Comparison of ENCODE assay signal across 12 cellular contexts in the genomic region with DNA sequence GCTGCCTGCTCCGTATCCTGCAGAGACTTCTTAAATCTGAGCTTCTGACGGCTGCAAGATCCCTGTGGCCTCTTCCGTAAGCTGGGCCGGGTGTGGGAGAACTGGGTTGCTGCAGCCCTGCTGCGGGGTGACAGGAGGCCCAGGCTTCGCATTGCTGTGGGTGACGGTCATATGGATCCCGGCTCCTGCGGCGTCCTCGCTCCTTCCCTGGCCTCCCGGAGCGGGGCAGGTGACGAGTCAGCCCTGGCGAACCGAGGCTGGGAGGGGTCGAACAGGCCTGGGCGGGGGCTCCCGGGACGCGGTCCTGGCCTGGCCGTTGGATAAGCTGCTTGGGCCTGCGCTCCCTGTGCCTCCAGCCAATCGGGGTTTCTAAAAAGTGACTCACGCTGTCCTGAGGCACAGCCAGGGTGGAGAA. TPM values are rescaled to one million over a fixed set of nuclear protein-coding genes. Genes with fewer than 3 reads are reported as not detected.
A peak's percentile ranks its signal among the peaks of the same experiment; 100 is the strongest.
DNase-seq lines count a peak whose midpoint lies in the region; ATAC-seq and TF ChIP-seq lines count a peak whose summit lies in the region.
"Had no signal": no experiment of that assay in that cellular context is flagged by ENCODE, and none has a peak within 500 bp of the region (broad histone marks: within the 10 kb centered on the region; RNA-seq: fewer than 3 reads in every experiment).

No MANE protein-coding gene starts in this region.

- no peaks in the 10 kb centered on the region for H3K9me3 Mint-ChIP-seq in chondrocyte (ENCODE audit: low read depth)
- H3K9me3 Mint-ChIP-seq in activated CD4-positive, alpha-beta T cell treated with anti-CD3 and anti-CD28 coated beads for 36 hours (ENCODE audit: low read depth) = no peaks in the 10 kb centered on the region
- H3K9me3 Mint-ChIP-seq: CD4-positive, alpha-beta T cell had no signal

- no peaks in the 10 kb centered on the region for H3K36me3 ChIP-seq in ES-I3 (ENCODE audit: insufficient read depth, low read length)
- H3K36me3 ChIP-seq in sigmoid colon = no peaks in the 10 kb centered on the region

- H3K27ac ChIP-seq in sigmoid colon (no peak overlapping the region), substantia nigra (ENCODE audit: low read depth, low read length, poor library complexity, severe bottlenecking) (no peak overlapping the region)

- TF ChIP-seq POLR2A in sigmoid colon (IDR thresholded peaks at IDR 0.05) = no peak

- peaks cover 0 to 7% (median 0%) of the 10 kb centered on the region in 3 donors for H3K27me3 ChIP-seq in sigmoid colon

- CTCF ChIA-PET in activated CD4-positive, alpha-beta T cell treated with anti-CD3 and anti-CD28 coated beads for 36 hours (lab: Charles Lee) = interaction anchor here (1.2 kb wide), 1 partner anchor 23 kb away, joined by 3 read pairs; no protein-coding TSS in a partner anchor

- H3K27ac Mint-ChIP-seq in chondrocyte (ENCODE audit: unreplicated experiment) = no peak overlapping the region
- H3K27ac Mint-ChIP-seq in activated CD4-positive, alpha-beta T cell treated with anti-CD3 and anti-CD28 coated beads for 36 hours = no peak overlapping the region
- H3K27ac Mint-ChIP-seq: CD4-positive, alpha-beta T cell had no signal

- no peak for TF ChIP-seq CTCF in chondrocyte (IDR thresholded peaks at IDR 0.05)
- TF ChIP-seq CTCF in sigmoid colon (IDR thresholded peaks at IDR 0.05) = no peak

- peak overlapping the region; percentile 42; the same call in 1 of the 2 replicates for H3K9ac ChIP-seq in ES-I3 (ENCODE audit: low read depth, low read length)

- ATAC-seq in GM21528 (IDR thresholded peaks at IDR 0.05; ENCODE audit: low FRiP score, unreplicated experiment) = no peak
- no peak for ATAC-seq in activated CD4-positive, alpha-beta T cell treated with anti-CD3 and anti-CD28 coated beads for 36 hours
- ATAC-seq: GM12878 had no signal

- H3K36me3 Mint-ChIP-seq in chondrocyte (ENCODE audit: low read depth) = no peaks in the 10 kb centered on the region
- H3K36me3 Mint-ChIP-seq in activated CD4-positive, alpha-beta T cell treated with anti-CD3 and anti-CD28 coated beads for 36 hours (ENCODE audit: low read depth) = no peaks in the 10 kb centered on the region

- no peak overlapping the region for H3K4me3 Mint-ChIP-seq in chondrocyte (ENCODE audit: unreplicated experiment)
- H3K4me3 Mint-ChIP-seq in activated CD4-positive, alpha-beta T cell treated with anti-CD3 and anti-CD28 coated beads for 36 hours = no peak overlapping the region
- H3K4me3 Mint-ChIP-seq: CD4-positive, alpha-beta T cell had no signal

- no peaks in the 10 kb centered on the region for H3K4me1 ChIP-seq in ES-I3 (ENCODE audit: insufficient read depth, low read length)
- H3K4me1 ChIP-seq in sigmoid colon = no peaks in the 10 kb centered on the region

- TF ChIP-seq EP300 in sigmoid colon (IDR thresholded peaks at IDR 0.05) = no peak

- peaks cover 5% of the 10 kb centered on the region for H3K4me1 Mint-ChIP-seq in chondrocyte (ENCODE audit: low read depth)
- H3K4me1 Mint-ChIP-seq in activated CD4-positive, alpha-beta T cell treated with anti-CD3 and anti-CD28 coated beads for 36 hours = peaks cover 8% of the 10 kb centered on the region

- WGBS in sigmoid colon, 2 donors = 69 to 87% methylated on average over 25 of the region's 25 CpGs

- POLR2A ChIA-PET in activated CD4-positive, alpha-beta T cell treated with anti-CD3 and anti-CD28 coated beads for 36 hours (lab: Charles Lee) = no interaction called here

- H3K4me3 ChIP-seq in sigmoid colon = peak overlapping the region in 3 of 4 donors; percentile 5 to 24 (median 16)
- H3K4me3 ChIP-seq: GM12878 had no signal

- DNase-seq in chondrocyte (ENCODE audit: low spot score) (peak; percentile 85), hepatic stellate cell (ENCODE audit: low spot score) (peak; percentile 13), sigmoid colon (peak; percentile 73), superior temporal gyrus (ENCODE audit: extremely low spot score) (no peak), substantia nigra (lab: John Stamatoyannopoulos, UW) (no peak)
- no peak for DNase-seq in activated CD4-positive, alpha-beta T cell treated with anti-CD3 and anti-CD28 coated beads for 36 hours
- DNase-seq: CD4-positive, alpha-beta T cell; central memory CD4-positive, alpha-beta T cell; T1000 had no signal

- peaks cover 18% of the 10 kb centered on the region for H3K27me3 Mint-ChIP-seq in chondrocyte (ENCODE audit: low read depth)
- peaks cover 2% of the 10 kb centered on the region for H3K27me3 Mint-ChIP-seq in activated CD4-positive, alpha-beta T cell treated with anti-CD3 and anti-CD28 coated beads for 36 hours
- H3K27me3 Mint-ChIP-seq: CD4-positive, alpha-beta T cell had no signal

- H3K9me3 ChIP-seq in ES-I3 (ENCODE audit: control insufficient read depth, insufficient read depth, low read length) (no peaks in the 10 kb centered on the region), sigmoid colon (no peaks in the 10 kb centered on the region)

- intact Hi-C loops in sigmoid colon (cut with DNase I) = no loop called here
- intact Hi-C loops in activated CD4-positive, alpha-beta T cell treated with anti-CD3 and anti-CD28 coated beads for 36 hours (cut with DNase I, micrococcal nuclease) = no loop called here

RNA-seq across cellular contexts. Expression of gene UBE2D1, which starts 7.8 kb away (rescaled TPM):
- total RNA-seq in chondrocyte = 12.7 to 13.0 TPM (median 12.7 TPM) in 3 replicates
- 10 to 100 TPM; 17.6 to 21.9 (median 20.3) TPM for total RNA-seq in sigmoid colon
- polyA plus RNA-seq in sigmoid colon = 10 to 100 TPM; 11.5 to 21.0 (median 19.2) TPM
- total RNA-seq in activated CD4-positive, alpha-beta T cell treated with anti-CD3 and anti-CD28 coated beads for 36 hours = 10 to 100 TPM; 12.7 to 15.3 TPM

RNA-seq across cellular contexts. Expression of gene CISD1, which starts 58.0 kb away (rescaled TPM):
- total RNA-seq in chondrocyte (22.6 to 37.7 TPM (median 25.5 TPM) in 3 replicates), sigmoid colon (10 to 100 TPM; 22.1 to 34.9 (median 25.9) TPM)
- polyA plus RNA-seq in sigmoid colon = 10 to 100 TPM; 31.2 to 56.6 (median 41.9) TPM
- 10 to 100 TPM; 29.9 to 49.2 TPM for total RNA-seq in activated CD4-positive, alpha-beta T cell treated with anti-CD3 and anti-CD28 coated beads for 36 hours

RNA-seq across cellular contexts. Expression of gene TFAM, which starts 58.2 kb away (rescaled TPM):
- total RNA-seq in chondrocyte (14.8 to 16.1 TPM (median 15.5 TPM) in 3 replicates), sigmoid colon (10 to 100 TPM; 10.8 to 27.1 (median 20.1) TPM)
- polyA plus RNA-seq in sigmoid colon = 10 to 100 TPM; 14.4 to 24.3 (median 22.2) TPM
- 100 to 1,000 TPM; 108 to 112 TPM for total RNA-seq in activated CD4-positive, alpha-beta T cell treated with anti-CD3 and anti-CD28 coated beads for 36 hours

RNA-seq across cellular contexts. Expression of gene IPMK, which starts 59.3 kb away (rescaled TPM):
- total RNA-seq in chondrocyte (2.9 to 3.3 TPM (median 3.0 TPM) in 3 replicates), sigmoid colon (1 to 10 TPM; 4.6 to 5.6 (median 5.2) TPM)
- polyA plus RNA-seq in sigmoid colon = 1 to 10 TPM; 5.5 to 9.0 (median 6.6) TPM
- total RNA-seq in activated CD4-positive, alpha-beta T cell treated with anti-CD3 and anti-CD28 coated beads for 36 hours = 1 to 10 TPM; 7.1 to 8.1 TPM

Comparison
In these comparisons a context has a peak if more than half of its experiments do, and no peak if none do; other contexts are left out.
1. DNase-seq: peak in chondrocyte (single experiment), hepatic stellate cell (single experiment) and sigmoid colon (single experiment); none in superior temporal gyrus (single experiment), substantia nigra (0 of 49) and activated CD4-positive, alpha-beta T cell treated with anti-CD3 and anti-CD28 coated beads for 36 hours (single experiment).